ENCODE assay signal across 2 cellular contexts in genomic region chr17:81120695-81121621, GRCh38.
A peak's percentile ranks its signal among the peaks of the same experiment; 100 is the strongest.
TF ChIP-seq lines count a peak whose summit lies in the region.

No MANE protein-coding gene starts in this region.

TF ChIP-seq in HEK293, 187 proteins besides CTCF, POLR2A, EP300 and RAD21 (continued from another document):
- TF ChIP-seq ZSCAN4 (tag by site-specific recombination; IDR thresholded peaks at IDR 0.05) (no peak), ZNF791 (tag by site-specific recombination; IDR thresholded peaks at IDR 0.05) (no peak), ZNF560 (tag by site-specific recombination; IDR thresholded peaks at IDR 0.05; ENCODE audit: borderline replicate concordance) (no peak), GLIS1 (tag by site-specific recombination; IDR thresholded peaks at IDR 0.05) (no peak), ZBTB6 (tag by site-specific recombination; IDR thresholded peaks at IDR 0.05) (no peak), BCL11A (tag by site-specific recombination; IDR thresholded peaks at IDR 0.05; ENCODE audit: low read depth) (0 out of 2 replicates have a peak, but pooled peaks have one; percentile 20), OSR2 (tag by site-specific recombination; IDR thresholded peaks at IDR 0.05) (no peak), ZNF660 (tag by site-specific recombination; IDR thresholded peaks at IDR 0.05) (no peak), HIC1 (tag by site-specific recombination; IDR thresholded peaks at IDR 0.05) (peak; percentile 34; the same call in 1 of the 2 replicates), HOXA7 (CRISPR knock-in tag; IDR thresholded peaks at IDR 0.05; ENCODE audit: borderline replicate concordance) (no peak), PRDM6 (tag by site-specific recombination; IDR thresholded peaks at IDR 0.05) (no peak), ZNF555 (tag by site-specific recombination; conservative IDR thresholded peaks at IDR 0.05) (no peak), ZNF518A (tag by site-specific recombination; conservative IDR thresholded peaks at IDR 0.05; ENCODE audit: low read depth) (no peak), GLIS2 (tag by site-specific recombination; IDR thresholded peaks at IDR 0.05) (peak; percentile 57)

TF ChIP-seq in K562, 482 proteins besides CTCF, POLR2A, EP300 and RAD21:
- no peak for TF ChIP-seq ZMIZ1 (IDR thresholded peaks at IDR 0.05; ENCODE audit: low read depth in 2 of 2, low read length in 2 of 2)
- 0 out of 2 replicates have a peak, but pooled peaks have one; percentile 26 for TF ChIP-seq POLR2G (IDR thresholded peaks at IDR 0.05; ENCODE audit: low read depth, low read length)
- no peak for TF ChIP-seq ATF3 (IDR thresholded peaks at IDR 0.05)
- no peak for TF ChIP-seq ATF3 (CRISPR knock-in tag; conservative IDR thresholded peaks at IDR 0.05)
- no peak for TF ChIP-seq CREB5 (CRISPR knock-in tag; IDR thresholded peaks at IDR 0.05)
- 0 out of 2 replicates have a peak, but pooled peaks have one; percentile 38 for TF ChIP-seq ZC3H4 (CRISPR knock-in tag; IDR thresholded peaks at IDR 0.05; ENCODE audit: borderline replicate concordance)
